In the genomic region with DNA sequence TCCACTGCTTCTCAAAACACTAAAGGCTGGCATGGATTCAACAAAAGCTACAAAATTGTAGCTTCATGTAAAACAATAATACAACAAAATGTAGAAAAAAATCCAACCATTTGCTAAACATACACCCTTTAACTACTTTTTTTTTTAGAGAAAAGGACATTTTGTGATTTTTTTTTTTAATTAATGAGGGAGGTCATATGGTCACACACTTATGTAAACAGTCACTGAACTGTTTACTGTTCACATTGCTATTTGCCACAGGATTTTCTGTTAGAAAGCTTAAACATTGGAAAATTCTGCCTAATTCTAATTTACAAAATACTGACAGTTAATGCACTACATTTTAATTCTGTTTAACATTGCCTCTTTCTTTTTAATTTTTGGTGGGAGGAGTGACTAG, we compare ENCODE assay signal across 10 cellular contexts.
"Had no signal": no experiment of that assay in that cellular context is flagged by ENCODE, and none has a peak within 500 bp of the region (broad histone marks: within the 10 kb centered on the region; RNA-seq: fewer than 3 reads in every experiment).

No MANE protein-coding gene starts in this region.

- DNase-seq: GM23248, GOT3, H7, H9, HCEC 1CT, HFFc6 had no signal

- H3K4me3 ChIP-seq: GM23248, GM23338, HAP-1 had no signal

- H3K36me3 ChIP-seq: HAP-1 had no signal

- H3K9me3 Mint-ChIP-seq: HFFc6 had no signal

- H3K9ac ChIP-seq: GM23248 had no signal

- H3K27ac Mint-ChIP-seq: GM23338, H9, HFFc6 had no signal

- H3K27ac ChIP-seq: GM23248 had no signal

- H2AFZ ChIP-seq: GM23248, GM23338 had no signal

- H3K4me2 ChIP-seq: GM23338 had no signal

- H3K4me1 ChIP-seq: HAP-1 had no signal

- H3K4me1 Mint-ChIP-seq: GM23338, H9 had no signal

- FAIRE-seq: H1 had no signal

- H3K9me3 ChIP-seq: HAP-1 had no signal

- ATAC-seq: GM23338, HCT116 had no signal

- H3K4me3 Mint-ChIP-seq: GM23338, H9, HFFc6 had no signal
